Comparison of ENCODE assay signal across 8 cellular contexts in genomic region chr3:172692751-172693310, GRCh38. TPM values are rescaled to one million over a fixed set of nuclear protein-coding genes. Genes with fewer than 3 reads are reported as not detected.
A peak's percentile ranks its signal among the peaks of the same experiment; 100 is the strongest.
DNase-seq lines count a peak whose midpoint lies in the region; ATAC-seq and TF ChIP-seq lines count a peak whose summit lies in the region.

No MANE protein-coding gene starts in this region.

- H3K9me3 ChIP-seq in IMR-90 (ENCODE audit: control insufficient read depth, insufficient read depth, low read length) (no peaks in the 10 kb centered on the region), Karpas-422 (ENCODE audit: low read length) (no peaks in the 10 kb centered on the region), Peyer's patch (no peaks in the 10 kb centered on the region)

- H2BK15ac ChIP-seq in IMR-90 (ENCODE audit: low read depth, low read length), result no peak overlapping the region

- H3K23ac ChIP-seq in IMR-90 (ENCODE audit: low read depth, low read length), result peak overlapping the region; percentile 41; the same call in 1 of the 2 replicates

- H3K36me3 ChIP-seq in IMR-90 (ENCODE audit: control insufficient read depth, insufficient read depth, low read length) (no peaks in the 10 kb centered on the region), Karpas-422 (ENCODE audit: insufficient read depth, low read length) (no peaks in the 10 kb centered on the region), Peyer's patch (no peaks in the 10 kb centered on the region)

- ATAC-seq in GM18511 (IDR thresholded peaks at IDR 0.05; ENCODE audit: unreplicated experiment) (peak; percentile 83), GM21576 (IDR thresholded peaks at IDR 0.05; ENCODE audit: unreplicated experiment) (peak; percentile 85), IMR-90 (ENCODE audit: low read depth) (no peak; the same call in 1 of the 2 replicates), left colon (peak; percentile 14)

- H3K27me3 ChIP-seq in IMR-90 (ENCODE audit: control insufficient read depth, insufficient read depth, low read length) (no peaks in the 10 kb centered on the region), Karpas-422 (ENCODE audit: low read length) (no peaks in the 10 kb centered on the region), Peyer's patch (no peaks in the 10 kb centered on the region)

- H3K9me1 ChIP-seq in IMR-90 (ENCODE audit: insufficient read depth, low read length), result peaks cover 6% of the 10 kb centered on the region; the same call in 1 of the 2 replicates

- H3K4me1 ChIP-seq in IMR-90 (ENCODE audit: control insufficient read depth, insufficient read depth, low read length) (peaks cover 5% of the 10 kb centered on the region), Karpas-422 (ENCODE audit: low read length) (no peaks in the 10 kb centered on the region), Peyer's patch (peaks cover 0 to 4% (median 0%) of the 10 kb centered on the region in 4 donors)

- H2BK5ac ChIP-seq in IMR-90 (ENCODE audit: low read depth, low read length, poor library complexity, severe bottlenecking), result peak overlapping the region; percentile 43

- no peaks in the 10 kb centered on the region for H3K79me2 ChIP-seq in Karpas-422 (ENCODE audit: low read length)

- peak overlapping the region; percentile 37; the same call in 1 of the 2 replicates for H3K14ac ChIP-seq in IMR-90 (replicated peaks; ENCODE audit: low read depth, low read length)

- H3K27ac ChIP-seq in IMR-90 (ENCODE audit: insufficient read depth, low read length), result no peak overlapping the region
- no peak overlapping the region for H3K27ac ChIP-seq in Karpas-422 (ENCODE audit: low read length)
- H3K27ac ChIP-seq in Peyer's patch, result no peak overlapping the region

- peak overlapping the region; percentile 33 for H4K5ac ChIP-seq in IMR-90 (ENCODE audit: low read depth, low read length)

- H2BK120ac ChIP-seq in IMR-90 (ENCODE audit: low read depth, low read length), result no peak overlapping the region

- H3K9ac ChIP-seq in IMR-90 (ENCODE audit: low read depth, low read length) (no peak overlapping the region), Karpas-422 (ENCODE audit: low read length) (no peak overlapping the region)

- H2AK5ac ChIP-seq in IMR-90 (ENCODE audit: low read depth, low read length), result no peak overlapping the region

- no peaks in the 10 kb centered on the region for H3K9me2 ChIP-seq in Karpas-422 (replicated peaks; ENCODE audit: insufficient read depth, low read length)

- H3K18ac ChIP-seq in IMR-90 (ENCODE audit: low read depth, low read length), result no peak overlapping the region

- H3K4ac ChIP-seq in IMR-90 (ENCODE audit: low read depth, low read length), result peak overlapping the region; percentile 56; the same call in 1 of the 2 replicates

- TF ChIP-seq POLR2A in IMR-90 (IDR thresholded peaks at IDR 0.05; ENCODE audit: low read depth, low read length) (no peak), Peyer's patch (IDR thresholded peaks at IDR 0.05) (no peak)

- CTCF ChIA-PET in IMR-90 (lab: Yijun Ruan, JAX), result interaction anchor here (1.0 to 1.2 kb wide), 3 partner anchors 18 to 57 kb away, joined by 3 read pairs; partner anchors contain the start of gene NCEH1

- peak overlapping the region; percentile 24 to 71; a peak in 2 of 4 replicates for H4K8ac ChIP-seq in IMR-90 (ENCODE audit: low read depth in 2 of 2, low read length in 2 of 2)

- H2AK9ac ChIP-seq in IMR-90 (replicated peaks; ENCODE audit: low read depth, low read length, poor library complexity), result no peak overlapping the region

- H4K91ac ChIP-seq in IMR-90 (ENCODE audit: insufficient read depth, low read depth, low read length), result no peak overlapping the region; the same call in 1 of the 2 replicates

- no peak overlapping the region for H2BK20ac ChIP-seq in IMR-90 (ENCODE audit: low read depth, low read length)

- dilution Hi-C loops in IMR-90 (cut with HindIII; ENCODE audit: low sequenced_read_pairs, unreplicated experiment), result no loop called here

- TF ChIP-seq RAD21 in IMR-90 (IDR thresholded peaks at IDR 0.05; ENCODE audit: low read length), result no peak

- no peak for TF ChIP-seq CTCF in IMR-90 (conservative IDR thresholded peaks at IDR 0.05; ENCODE audit: low read depth, low read length)
- TF ChIP-seq CTCF in Peyer's patch (IDR thresholded peaks at IDR 0.05), result no peak

- in situ Hi-C loops in IMR-90 (cut with MboI; ENCODE audit: low sequenced_read_pairs), result no loop called here

- DNase-seq in IMR-90 (no peak), left colon (no peak), Karpas-422 (no peak), cerebellar cortex (ENCODE audit: low spot score) (no peak), superior temporal gyrus (ENCODE audit: extremely low spot score) (no peak), Peyer's patch (no peak)

- peaks cover 27 to 67% of the 10 kb centered on the region in 2 experiments for H3K79me1 ChIP-seq in IMR-90 (ENCODE audit: low read depth in 1 of 2, low read length in 2 of 2)

- no CpG with 5 or more reads among the region's 2 CpGs for whole genome bisulfite sequencing in IMR-90 (ENCODE audit: extremely low coverage in 2 of 2, insufficient read length in 1 of 2), 2 experiments

- no peak overlapping the region for H3K56ac ChIP-seq in IMR-90 (ENCODE audit: extremely low read depth, insufficient read depth, low read length)

- no peak overlapping the region for H3K4me3 ChIP-seq in IMR-90 (ENCODE audit: insufficient read depth, low read depth, low read length)
- H3K4me3 ChIP-seq in Karpas-422 (ENCODE audit: low read length), result no peak overlapping the region
- H3K4me3 ChIP-seq in Peyer's patch, result no peak overlapping the region

- POLR2A ChIA-PET in IMR-90 (lab: Charles Lee; ENCODE audit: unreplicated experiment), result no interaction called here

- H3K4me2 ChIP-seq in IMR-90 (ENCODE audit: low read depth, low read length) (no peak overlapping the region), Karpas-422 (ENCODE audit: low read depth, low read length, poor library complexity, severe bottlenecking) (no peak overlapping the region)

- H4K20me1 ChIP-seq in IMR-90 (ENCODE audit: insufficient read depth, low read length) (no peaks in the 10 kb centered on the region; the same call in 1 of the 2 replicates), Karpas-422 (ENCODE audit: insufficient read depth, low read depth, low read length) (peaks cover 5% of the 10 kb centered on the region)

- no TSS peak for BruUV-seq in IMR-90 (replicated peaks; lab: Mats Ljungman, UMichigan)

- intact Hi-C loops in IMR-90 (cut with micrococcal nuclease), result no loop called here
- intact Hi-C loops in left colon (cut with DNase I, micrococcal nuclease), result no loop called here

- peak overlapping the region; percentile 37 for H2AFZ ChIP-seq in IMR-90 (replicated peaks; ENCODE audit: low read length, poor library complexity)
- no peak overlapping the region for H2AFZ ChIP-seq in Karpas-422 (ENCODE audit: low read length)

TF ChIP-seq in IMR-90, 13 proteins besides CTCF, POLR2A, EP300 and RAD21:
- TF ChIP-seq ELK1 (IDR thresholded peaks at IDR 0.05; ENCODE audit: borderline replicate concordance, low read depth, low read length), result no peak
- no peak for TF ChIP-seq USF2 (IDR thresholded peaks at IDR 0.05; ENCODE audit: low read depth, low read length)
- TF ChIP-seq MXI1 (IDR thresholded peaks at IDR 0.05; ENCODE audit: borderline replicate concordance, low read depth, low read length), result no peak
- TF ChIP-seq MAFK (IDR thresholded peaks at IDR 0.05; ENCODE audit: low read depth, low read length), result no peak
- TF ChIP-seq RCOR1 (IDR thresholded peaks at IDR 0.05; ENCODE audit: insufficient replicate concordance, low read length), result no peak
- TF ChIP-seq SMC3 (IDR thresholded peaks at IDR 0.05; ENCODE audit: low read depth, low read length), result no peak
- TF ChIP-seq MAZ (IDR thresholded peaks at IDR 0.05; ENCODE audit: borderline replicate concordance, low read depth, low read length), result no peak
- TF ChIP-seq CHD1 (IDR thresholded peaks at IDR 0.05; ENCODE audit: low read depth, low read length), result no peak
- no peak for TF ChIP-seq BHLHE40 (IDR thresholded peaks at IDR 0.05; ENCODE audit: low read depth, low read length)
- no peak for TF ChIP-seq NFE2L2 (IDR thresholded peaks at IDR 0.05; ENCODE audit: low read depth, low read length)
- no peak for TF ChIP-seq RFX5 (IDR thresholded peaks at IDR 0.05; ENCODE audit: low read depth, low read length)
- TF ChIP-seq FOS (IDR thresholded peaks at IDR 0.05; ENCODE audit: low read depth, low read length), result no peak
- TF ChIP-seq CEBPB (IDR thresholded peaks at IDR 0.05; ENCODE audit: low read depth, low read length), result no peak

RNA-seq across cellular contexts. Expression of gene NCEH1, which starts 18.0 kb away (rescaled TPM):
- total RNA-seq in IMR-90 (2012; rRNA removed), result 23.3 and 28.9 TPM in 2 replicates
- 22.3 and 23.5 TPM in 2 replicates for polyA plus RNA-seq in IMR-90 (2012; rRNA removed)
- 8.0 and 12.7 TPM in 2 replicates for polyA plus RNA-seq in IMR-90 (2012; cell fraction: cytosol; rRNA removed)
- 5.1 and 13.7 TPM in 2 replicates for polyA plus RNA-seq in IMR-90 (2012; cell fraction: nucleus; rRNA removed; ENCODE audit: low replicate concordance)
- 10 to 100 TPM; 43.3 to 49.0 TPM for total RNA-seq in left colon
- 4.3 and 4.7 TPM in 2 replicates for total RNA-seq in Karpas-422 (2014; rRNA removed; shearing (Covaris generic); ENCODE audit: low replicate concordance)
- total RNA-seq in Peyer's patch, result 10 to 100 TPM in 2 of 4 donors, 1 to 10 TPM in 2; 6.6 to 15.8 (median 10.6) TPM

RNA-seq across cellular contexts. Expression of gene ECT2, which starts 57.7 kb away (rescaled TPM):
- total RNA-seq in IMR-90 (2012; rRNA removed) (37.8 and 55.8 TPM in 2 replicates), left colon (10 to 100 TPM; 15.7 to 22.3 TPM), Peyer's patch (10 to 100 TPM in 1 of 4 donors, 1 to 10 TPM in 3; 8.9 to 11.2 (median 9.8) TPM)
- 14.3 and 18.1 TPM in 2 replicates for polyA plus RNA-seq in IMR-90 (2012; rRNA removed)
- polyA plus RNA-seq in IMR-90 (2012; cell fraction: cytosol; rRNA removed), result 2.4 and 4.4 TPM in 2 replicates
- 1.6 and 10.8 TPM in 2 replicates for polyA plus RNA-seq in IMR-90 (2012; cell fraction: nucleus; rRNA removed; ENCODE audit: low replicate concordance)
- 15.4 and 25.6 TPM in 2 replicates for total RNA-seq in Karpas-422 (2014; rRNA removed; shearing (Covaris generic); ENCODE audit: low replicate concordance)
